ENCODE assay signal across 17 cellular contexts in the genomic region with DNA sequence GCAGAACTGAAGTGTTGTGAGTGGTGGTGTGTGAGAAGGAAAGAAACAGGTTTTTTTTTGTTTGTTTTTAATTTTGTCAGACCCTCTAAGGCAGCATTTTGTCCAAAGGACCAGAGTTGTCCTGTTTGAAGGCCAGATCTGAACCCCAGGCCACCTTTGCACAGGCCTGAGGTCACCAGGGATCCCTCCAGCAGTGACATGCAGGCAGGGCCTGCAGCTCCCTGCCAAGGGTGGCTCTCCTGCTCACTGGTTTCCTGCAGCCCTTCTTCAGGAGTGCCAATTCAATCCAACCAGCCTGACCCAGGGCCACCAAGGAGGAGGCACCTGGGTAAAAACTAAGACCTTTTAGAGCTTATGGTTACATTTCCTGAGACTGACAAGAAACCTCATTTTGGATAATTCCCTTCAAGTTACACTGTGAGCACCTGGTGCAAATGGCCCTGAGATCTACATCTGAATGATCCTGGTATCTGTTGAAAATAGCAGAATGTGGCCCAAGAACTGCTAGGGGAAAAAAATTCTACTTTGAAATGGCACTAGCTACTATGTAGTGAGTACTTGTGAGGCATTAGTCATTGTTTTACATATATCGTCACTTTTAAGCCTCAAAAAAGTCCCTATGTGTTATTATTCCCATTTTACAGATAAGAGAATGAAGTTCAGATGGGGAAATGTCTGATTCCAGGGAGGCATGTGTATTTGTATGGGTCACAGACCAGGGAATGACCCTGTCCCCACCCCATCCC. TPM values are rescaled to one million over a fixed set of nuclear protein-coding genes. Genes with fewer than 3 reads are reported as not detected.
A peak's percentile ranks its signal among the peaks of the same experiment; 100 is the strongest.
DNase-seq lines count a peak whose midpoint lies in the region; ATAC-seq and TF ChIP-seq lines count a peak whose summit lies in the region.
"Had no signal": no experiment of that assay in that cellular context is flagged by ENCODE, and none has a peak within 500 bp of the region (broad histone marks: within the 10 kb centered on the region; RNA-seq: fewer than 3 reads in every experiment).

No MANE protein-coding gene starts in this region.

- no peaks in the 10 kb centered on the region for H3K9me3 ChIP-seq in neutrophil
- H3K9me3 ChIP-seq: left lung had no signal

- CTCF ChIA-PET in activated CD4-positive, alpha-beta T cell treated with anti-CD3 and anti-CD28 coated beads for 36 hours (lab: Charles Lee), result interaction anchor here (1.2 to 1.8 kb wide), 2 partner anchors 50 to 116 kb away, joined by 5 read pairs; no protein-coding TSS in a partner anchor
- CTCF ChIA-PET in activated CD4-positive, alpha-beta T cell treated with anti-CD3 and anti-CD28 coated beads, Interleukin-2, amount 10 ng/mL, durations not matched to agents 7 days and 5 days (lab: Charles Lee), result interaction anchor here (0.7 to 0.8 kb wide), 2 partner anchors 13 to 135 kb away, joined by 3 read pairs; no protein-coding TSS in a partner anchor

- ATAC-seq in activated CD4-positive, alpha-beta T cell treated with anti-CD3 and anti-CD28 coated beads for 36 hours, result peak; percentile 50
- peak; percentile 51 for ATAC-seq in activated naive CD8-positive, alpha-beta T cell treated with anti-CD3 and anti-CD28 coated beads, Interleukin-2, amount 50 U/mL, for 24 hours
- ATAC-seq: left lung had no signal

- no peaks in the 10 kb centered on the region for H3K27me3 Mint-ChIP-seq in activated CD4-positive, alpha-beta T cell treated with anti-CD3 and anti-CD28 coated beads for 36 hours
- H3K27me3 Mint-ChIP-seq in activated CD4-positive, alpha-beta T cell treated with anti-CD3 and anti-CD28 coated beads, Interleukin-2, amount 10 ng/mL, durations not matched to agents 7 days and 5 days, result no peaks in the 10 kb centered on the region
- H3K27me3 Mint-ChIP-seq in HFFc6 (ENCODE audit: insufficient read depth) (no peaks in the 10 kb centered on the region), osteocyte (ENCODE audit: unreplicated experiment) (no peaks in the 10 kb centered on the region)
- no peaks in the 10 kb centered on the region for H3K27me3 Mint-ChIP-seq in activated naive CD8-positive, alpha-beta T cell treated with anti-CD3 and anti-CD28 coated beads, Interleukin-2, amount 50 U/mL, for 24 hours

- H3K27ac Mint-ChIP-seq in activated CD4-positive, alpha-beta T cell treated with anti-CD3 and anti-CD28 coated beads for 36 hours, result peak overlapping the region; percentile 33
- no peak overlapping the region for H3K27ac Mint-ChIP-seq in activated CD4-positive, alpha-beta T cell treated with anti-CD3 and anti-CD28 coated beads, Interleukin-2, amount 10 ng/mL, durations not matched to agents 7 days and 5 days
- H3K27ac Mint-ChIP-seq in HFFc6 (peak overlapping the region; percentile 56), osteocyte (ENCODE audit: unreplicated experiment) (no peak overlapping the region)
- H3K27ac Mint-ChIP-seq in activated naive CD8-positive, alpha-beta T cell treated with anti-CD3 and anti-CD28 coated beads, Interleukin-2, amount 50 U/mL, for 24 hours, result peak overlapping the region; percentile 30

- DNase-seq in activated CD4-positive, alpha-beta T cell treated with anti-CD3 and anti-CD28 coated beads for 36 hours, result no peak
- no peak for DNase-seq in activated CD4-positive, alpha-beta T cell treated with anti-CD3 and anti-CD28 coated beads, Interleukin-2, amount 10 ng/mL, durations not matched to agents 7 days and 5 days
- DNase-seq in HFFc6 (no peak), T1000 (lab: John Stamatoyannopoulos, UW) (no peak), osteocyte (ENCODE audit: extremely low spot score, unreplicated experiment) (no peak), SIG-M5 (lab: John Stamatoyannopoulos, UW) (no peak)
- no peak for DNase-seq in activated naive CD8-positive, alpha-beta T cell treated with anti-CD3 and anti-CD28 coated beads, Interleukin-2, amount 50 U/mL, for 24 hours
- DNase-seq: amygdala; central memory CD4-positive, alpha-beta T cell; DMS153; left lung; NCI-H1436; NCI-H774; OCI-M1; stimulated activated CD4-positive, alpha-beta T cell treated with anti-CD3 and anti-CD28 coated beads, Interleukin-2, amount 100 ng/mL, for 48 hours had no signal

- no peak for TF ChIP-seq CTCF in HFFc6 (IDR thresholded peaks at IDR 0.05)
- TF ChIP-seq CTCF in neutrophil (IDR thresholded peaks at IDR 0.05), result no peak
- no peak for TF ChIP-seq CTCF in osteocyte (IDR thresholded peaks at IDR 0.05)

- no peak overlapping the region for H3K4me3 ChIP-seq in neutrophil (ENCODE audit: low read depth in 1 of 2, low read length in 1 of 2)
- H3K4me3 ChIP-seq: left lung had no signal

- intact Hi-C loops in activated CD4-positive, alpha-beta T cell treated with anti-CD3 and anti-CD28 coated beads for 36 hours (cut with DNase I, micrococcal nuclease), result no loop called here

- H3K4me3 Mint-ChIP-seq in activated CD4-positive, alpha-beta T cell treated with anti-CD3 and anti-CD28 coated beads for 36 hours, result no peak overlapping the region
- H3K4me3 Mint-ChIP-seq in activated CD4-positive, alpha-beta T cell treated with anti-CD3 and anti-CD28 coated beads, Interleukin-2, amount 10 ng/mL, durations not matched to agents 7 days and 5 days, result no peak overlapping the region
- no peak overlapping the region for H3K4me3 Mint-ChIP-seq in HFFc6
- no peak overlapping the region for H3K4me3 Mint-ChIP-seq in activated naive CD8-positive, alpha-beta T cell treated with anti-CD3 and anti-CD28 coated beads, Interleukin-2, amount 50 U/mL, for 24 hours
- H3K4me3 Mint-ChIP-seq in osteocyte (ENCODE audit: unreplicated experiment), result no peak overlapping the region

- peaks cover 4% of the 10 kb centered on the region for H3K36me3 Mint-ChIP-seq in activated CD4-positive, alpha-beta T cell treated with anti-CD3 and anti-CD28 coated beads for 36 hours (ENCODE audit: low read depth)
- peaks cover 21% of the 10 kb centered on the region for H3K36me3 Mint-ChIP-seq in activated CD4-positive, alpha-beta T cell treated with anti-CD3 and anti-CD28 coated beads, Interleukin-2, amount 10 ng/mL, durations not matched to agents 7 days and 5 days (ENCODE audit: low read depth)
- peaks cover 22% of the 10 kb centered on the region; the same call in 1 of the 2 replicates for H3K36me3 Mint-ChIP-seq in HFFc6 (ENCODE audit: low read depth)
- peaks cover 19% of the 10 kb centered on the region for H3K36me3 Mint-ChIP-seq in activated naive CD8-positive, alpha-beta T cell treated with anti-CD3 and anti-CD28 coated beads, Interleukin-2, amount 50 U/mL, for 24 hours (ENCODE audit: low read depth)
- peaks cover 19% of the 10 kb centered on the region for H3K36me3 Mint-ChIP-seq in osteocyte (ENCODE audit: unreplicated experiment)

- H3K27me3 ChIP-seq in neutrophil, result no peaks in the 10 kb centered on the region
- H3K27me3 ChIP-seq: left lung had no signal

- peaks cover 4% of the 10 kb centered on the region for H3K4me1 Mint-ChIP-seq in activated CD4-positive, alpha-beta T cell treated with anti-CD3 and anti-CD28 coated beads for 36 hours
- H3K4me1 Mint-ChIP-seq in activated CD4-positive, alpha-beta T cell treated with anti-CD3 and anti-CD28 coated beads, Interleukin-2, amount 10 ng/mL, durations not matched to agents 7 days and 5 days, result peaks cover 3% of the 10 kb centered on the region
- H3K4me1 Mint-ChIP-seq in HFFc6 (ENCODE audit: low read depth) (peaks cover 39% of the 10 kb centered on the region), osteocyte (ENCODE audit: unreplicated experiment) (peaks cover 35% of the 10 kb centered on the region)
- peaks cover 18% of the 10 kb centered on the region for H3K4me1 Mint-ChIP-seq in activated naive CD8-positive, alpha-beta T cell treated with anti-CD3 and anti-CD28 coated beads, Interleukin-2, amount 50 U/mL, for 24 hours

- H3K27ac ChIP-seq in neutrophil, result peak overlapping the region; percentile 23
- H3K27ac ChIP-seq: 22Rv1 had no signal

- no peaks in the 10 kb centered on the region for H3K4me1 ChIP-seq in neutrophil (ENCODE audit: control insufficient read depth in 1 of 2, insufficient read depth in 1 of 2, low read depth in 1 of 2, low read length in 1 of 2)

- POLR2A ChIA-PET in activated CD4-positive, alpha-beta T cell treated with anti-CD3 and anti-CD28 coated beads for 36 hours (lab: Charles Lee), result no interaction called here
- POLR2A ChIA-PET in activated CD4-positive, alpha-beta T cell treated with anti-CD3 and anti-CD28 coated beads, Interleukin-2, amount 10 ng/mL, durations not matched to agents 7 days and 5 days (lab: Charles Lee), result no interaction called here

- peaks cover 59% of the 10 kb centered on the region for H3K36me3 ChIP-seq in neutrophil

- H3K9me3 Mint-ChIP-seq in activated CD4-positive, alpha-beta T cell treated with anti-CD3 and anti-CD28 coated beads for 36 hours (ENCODE audit: low read depth), result no peaks in the 10 kb centered on the region
- H3K9me3 Mint-ChIP-seq in activated CD4-positive, alpha-beta T cell treated with anti-CD3 and anti-CD28 coated beads, Interleukin-2, amount 10 ng/mL, durations not matched to agents 7 days and 5 days, result no peaks in the 10 kb centered on the region
- H3K9me3 Mint-ChIP-seq in HFFc6, result no peaks in the 10 kb centered on the region
- no peaks in the 10 kb centered on the region for H3K9me3 Mint-ChIP-seq in activated naive CD8-positive, alpha-beta T cell treated with anti-CD3 and anti-CD28 coated beads, Interleukin-2, amount 50 U/mL, for 24 hours
- no peaks in the 10 kb centered on the region for H3K9me3 Mint-ChIP-seq in osteocyte (ENCODE audit: unreplicated experiment)

RNA-seq across cellular contexts. Expression of gene SMU1, which starts 33.5 kb away (rescaled TPM):
- total RNA-seq in activated CD4-positive, alpha-beta T cell treated with anti-CD3 and anti-CD28 coated beads for 36 hours, result 10 to 100 TPM; 23.2 to 29.6 TPM
- total RNA-seq in activated CD4-positive, alpha-beta T cell treated with anti-CD3 and anti-CD28 coated beads, Interleukin-2, amount 10 ng/mL, durations not matched to agents 7 days and 5 days, result 10 to 100 TPM; 24.0 to 24.5 TPM
- total RNA-seq in HFFc6 (2021; fragmentation: NEBNext Ultra II Directional; extraction: Animal tissue kit (Norgen Biotek cat#: 25700)), result 10 to 100 TPM; 20.3 to 22.1 (median 21.6) TPM
- 22.4 and 23.0 TPM in 2 replicates for total RNA-seq in osteocyte

RNA-seq across cellular contexts. Expression of gene B4GALT1, which starts 57.1 kb away (rescaled TPM):
- 10 to 100 TPM; 44.5 to 47.1 TPM for total RNA-seq in activated CD4-positive, alpha-beta T cell treated with anti-CD3 and anti-CD28 coated beads for 36 hours
- 10 to 100 TPM; 38.8 to 42.4 TPM for total RNA-seq in activated CD4-positive, alpha-beta T cell treated with anti-CD3 and anti-CD28 coated beads, Interleukin-2, amount 10 ng/mL, durations not matched to agents 7 days and 5 days
- total RNA-seq in HFFc6 (2021; fragmentation: NEBNext Ultra II Directional; extraction: Animal tissue kit (Norgen Biotek cat#: 25700)), result 100 to 1,000 TPM in 4 of 6 experiments, 10 to 100 TPM in 2; 87.2 to 116 (median 106) TPM
- 39.1 and 40.9 TPM in 2 replicates for total RNA-seq in osteocyte

Comparison
In these comparisons a context has a peak if more than half of its experiments do, and no peak if none do; other contexts are left out.
1. H3K27ac Mint-ChIP-seq: peak in activated CD4-positive, alpha-beta T cell treated with anti-CD3 and anti-CD28 coated beads for 36 hours (single experiment), HFFc6 (single experiment) and activated naive CD8-positive, alpha-beta T cell treated with anti-CD3 and anti-CD28 coated beads, Interleukin-2, amount 50 U/mL, for 24 hours (single experiment); none in activated CD4-positive, alpha-beta T cell treated with anti-CD3 and anti-CD28 coated beads, Interleukin-2, amount 10 ng/mL, durations not matched to agents 7 days and 5 days (single experiment) and osteocyte (single experiment).